ENCODE assay signal across 8 cellular contexts in genomic region chr2:97589257-97589597, GRCh38. TPM values are rescaled to one million over a fixed set of nuclear protein-coding genes. Genes with fewer than 3 reads are reported as not detected.
A peak's percentile ranks its signal among the peaks of the same experiment; 100 is the strongest.
DNase-seq lines count a peak whose midpoint lies in the region; ATAC-seq and TF ChIP-seq lines count a peak whose summit lies in the region.
"Not testable (repeated sequence)": the region's sequence is repeated elsewhere in the genome, so short reads cannot be mapped to it uniquely, and the experiment has no call there.

No MANE protein-coding gene starts in this region.

- intact Hi-C loops in HCT116 (cut with micrococcal nuclease), result not testable (repeated sequence)

- not testable (repeated sequence) for TF ChIP-seq POLR2A in HCT116 (IDR thresholded peaks at IDR 0.05; ENCODE audit: borderline replicate concordance, extremely low read depth, insufficient read depth, insufficient read length); Peyer's patch (IDR thresholded peaks at IDR 0.05)

- H3K27ac ChIP-seq in HCT116 (ENCODE audit: low read depth, low read length) (peak overlapping the region; percentile 76), Peyer's patch (peak overlapping the region; percentile 71 to 97 (median 95)), neural cell (ENCODE audit: low read length) (peak overlapping the region; percentile 84), stomach smooth muscle (ENCODE audit: low read length) (peak overlapping the region; percentile 37)
- H3K27ac ChIP-seq in effector memory CD4-positive, alpha-beta T cell (ENCODE audit: insufficient read depth, low read length, poor library complexity, severe bottlenecking), result peak overlapping the region; percentile 73

- H3K27me3 Mint-ChIP-seq in activated naive CD4-positive, alpha-beta T cell treated with anti-CD3 and anti-CD28 coated beads, Interleukin-2, amount 50 U/mL, for 24 hours, result not testable (repeated sequence)

- H3K4me2 ChIP-seq in HCT116 (ENCODE audit: low read length), result peak overlapping the region; percentile 68
- not testable (repeated sequence) for H3K4me2 ChIP-seq in neural cell (ENCODE audit: low read length)

- H3K79me2 ChIP-seq in HCT116 (ENCODE audit: insufficient read depth, low read length); neural cell (replicated peaks; ENCODE audit: insufficient read depth, low read length): not testable (repeated sequence)

- not testable (repeated sequence) for H3K36me3 Mint-ChIP-seq in activated naive CD4-positive, alpha-beta T cell treated with anti-CD3 and anti-CD28 coated beads, Interleukin-2, amount 50 U/mL, for 24 hours

- H3K9me3 ChIP-seq in HCT116 (ENCODE audit: control insufficient read depth in 1 of 2, insufficient read depth in 1 of 2, low read depth in 1 of 2, low read length in 2 of 2); Peyer's patch; effector memory CD4-positive, alpha-beta T cell (ENCODE audit: control insufficient read depth, low read length); iPS-18c (ENCODE audit: control insufficient read depth, insufficient read depth, low read length); neural cell (ENCODE audit: low read length); stomach smooth muscle (ENCODE audit: control insufficient read depth in 2 of 2, low read length in 2 of 2): not testable (repeated sequence)

- not testable (repeated sequence) for TF ChIP-seq RAD21 in HCT116 (IDR thresholded peaks at IDR 0.05; ENCODE audit: low read depth); neural cell (conservative IDR thresholded peaks at IDR 0.05)

- CTCF ChIA-PET in BJ (lab: Yijun Ruan, JAX) (interaction anchor here (2.4 to 4.6 kb wide), 2 partner anchors 102 to 109 kb away, joined by 18 to 171 read pairs; no protein-coding TSS in a partner anchor), HCT116 (lab: Charles Lee) (interaction anchor here (2.8 kb wide), 1 partner anchor 109 kb away, joined by 89 read pairs; no protein-coding TSS in a partner anchor)

- not testable (repeated sequence) for TF ChIP-seq EP300 in neural cell (conservative IDR thresholded peaks at IDR 0.05; ENCODE audit: poor library complexity, severe bottlenecking)

- not testable (repeated sequence) for H3F3A ChIP-seq in neural cell (ENCODE audit: insufficient read depth, low read length, poor library complexity, severe bottlenecking)

- H3K27ac Mint-ChIP-seq in activated naive CD4-positive, alpha-beta T cell treated with anti-CD3 and anti-CD28 coated beads, Interleukin-2, amount 50 U/mL, for 24 hours, result peak overlapping the region; percentile 94

- H3K9me2 ChIP-seq in HCT116 (ENCODE audit: insufficient read depth); neural cell (ENCODE audit: insufficient read depth, low read length): not testable (repeated sequence)

- TF ChIP-seq CTCF in BJ (IDR thresholded peaks at IDR 0.05; ENCODE audit: insufficient read depth, low read depth, low read length); HCT116 (IDR thresholded peaks at IDR 0.05 in 2 of 3, conservative IDR thresholded peaks at IDR 0.05 in 1 of 3; ENCODE audit: borderline replicate concordance in 1 of 3, insufficient read depth in 1 of 3, low read depth in 2 of 3, low read length in 2 of 3); Peyer's patch (IDR thresholded peaks at IDR 0.05); neural cell (IDR thresholded peaks at IDR 0.05; ENCODE audit: poor library complexity, severe bottlenecking): not testable (repeated sequence)

- H3K27me3 ChIP-seq in BJ (ENCODE audit: control insufficient read depth, insufficient read depth, low read length); HCT116 (ENCODE audit: insufficient read depth, low read length); Peyer's patch; effector memory CD4-positive, alpha-beta T cell (replicated peaks; ENCODE audit: control insufficient read depth, insufficient read depth, low read length, poor library complexity, severe bottlenecking); neural cell (ENCODE audit: insufficient read depth, low read depth, low read length); stomach smooth muscle (ENCODE audit: control insufficient read depth in 1 of 2, insufficient read depth in 2 of 2, low read length in 2 of 2): not testable (repeated sequence)

- H3K4me1 Mint-ChIP-seq in activated naive CD4-positive, alpha-beta T cell treated with anti-CD3 and anti-CD28 coated beads, Interleukin-2, amount 50 U/mL, for 24 hours, result not testable (repeated sequence)

- peak overlapping the region; percentile 97 for H3K4me3 Mint-ChIP-seq in activated naive CD4-positive, alpha-beta T cell treated with anti-CD3 and anti-CD28 coated beads, Interleukin-2, amount 50 U/mL, for 24 hours

- not testable (repeated sequence) for H3K4me1 ChIP-seq in HCT116 (ENCODE audit: control insufficient read depth in 1 of 2, insufficient read depth in 2 of 2, low read length in 2 of 2); Peyer's patch; effector memory CD4-positive, alpha-beta T cell (ENCODE audit: control insufficient read depth, insufficient read depth, low read length, poor library complexity, severe bottlenecking); stomach smooth muscle (ENCODE audit: control insufficient read depth, insufficient read depth, low read length)

- not testable (repeated sequence) for H2AFZ ChIP-seq in HCT116 (ENCODE audit: low read depth, low read length, poor library complexity, severe bottlenecking); neural cell (ENCODE audit: low read depth, low read length)

- peak overlapping the region; percentile 64 for H3K9ac ChIP-seq in HCT116 (ENCODE audit: low read length)
- peak overlapping the region; percentile 81 for H3K9ac ChIP-seq in neural cell (ENCODE audit: low read length)
- H3K9ac ChIP-seq in stomach smooth muscle (ENCODE audit: low read length in 2 of 2), result peak overlapping the region in 1 of 2 donors; percentile 64

- not testable (repeated sequence) for H3K36me3 ChIP-seq in BJ (ENCODE audit: control insufficient read depth, insufficient read depth, low read length); HCT116 (ENCODE audit: control insufficient read depth in 1 of 2, insufficient read depth in 2 of 2, low read length in 2 of 2); Peyer's patch; effector memory CD4-positive, alpha-beta T cell (ENCODE audit: control insufficient read depth, insufficient read depth, low read length); neural cell (ENCODE audit: insufficient read depth, low read length); stomach smooth muscle (ENCODE audit: control insufficient read depth in 2 of 2, insufficient read depth in 2 of 2, low read length in 2 of 2)

- ATAC-seq in HCT116, result not testable (repeated sequence)

- H3K4me3 ChIP-seq in BJ (ENCODE audit: low read depth, low read length), result peak overlapping the region; percentile 64
- H3K4me3 ChIP-seq in HCT116 (replicated peaks in 1 of 2; ENCODE audit: low read depth in 1 of 2, low read length in 2 of 2), result peak overlapping the region; percentile 49 to 59
- peak overlapping the region; percentile 40 to 83 (median 66) for H3K4me3 ChIP-seq in Peyer's patch
- H3K4me3 ChIP-seq in effector memory CD4-positive, alpha-beta T cell (ENCODE audit: insufficient read depth, low read depth, low read length, poor library complexity, severe bottlenecking), result peak overlapping the region; percentile 68
- peak overlapping the region; percentile 49 for H3K4me3 ChIP-seq in iPS-18c (ENCODE audit: insufficient read depth, low read depth, low read length)
- peak overlapping the region; percentile 64 for H3K4me3 ChIP-seq in neural cell (ENCODE audit: low read length)
- H3K4me3 ChIP-seq in stomach smooth muscle (ENCODE audit: low read length in 2 of 2), result peak overlapping the region; percentile 69 to 75

- POLR2A ChIA-PET in BJ (lab: Charles Lee); HCT116 (lab: Charles Lee): not testable (repeated sequence)

- H4K20me1 ChIP-seq in HCT116 (ENCODE audit: insufficient read depth); neural cell (ENCODE audit: insufficient read depth): not testable (repeated sequence)

- H3K9me3 Mint-ChIP-seq in activated naive CD4-positive, alpha-beta T cell treated with anti-CD3 and anti-CD28 coated beads, Interleukin-2, amount 50 U/mL, for 24 hours, result not testable (repeated sequence)

- RAD21 ChIA-PET in HCT116 (lab: Charles Lee; ENCODE audit: low non-redundant PET in 1 of 2, low total read pairs in 2 of 2, uncharacterized antibody in 2 of 2, unreplicated experiment in 2 of 2), result not testable (repeated sequence)

- BruUV-seq in HCT116 (replicated peaks; lab: Mats Ljungman, UMichigan), result not testable (repeated sequence)

- not testable (repeated sequence) for DNase-seq in BJ (ENCODE audit: low read depth); HCT116 (ENCODE audit: low read depth, low spot score); Peyer's patch; effector memory CD4-positive, alpha-beta T cell

RNA-seq across cellular contexts. Expression of gene ANKRD36B, which starts 0.5 kb away (rescaled TPM):
- 3.1 and 4.3 TPM in 2 replicates for polyA plus RNA-seq in BJ (2011; rRNA removed)
- 8.5 and 11.4 TPM in 2 replicates for polyA minus RNA-seq in BJ (2011; rRNA and poly(A)+ RNA removed)
- 16.5 TPM for total RNA-seq in HCT116 (2021; ENCODE audit: unreplicated experiment)
- 2.8 and 3.0 TPM in 2 replicates for polyA plus RNA-seq in HCT116 (2012)
- 100 to 1,000 TPM in 1 of 4 donors, 10 to 100 TPM in 3; 28.5 to 294 (median 69.2) TPM for total RNA-seq in Peyer's patch
- 63.5 and 166 TPM in 2 replicates for polyA plus RNA-seq in neural cell
- 530 and 596 TPM in 2 replicates for polyA minus RNA-seq in neural cell

RNA-seq across cellular contexts. Expression of gene COX5B, which starts 56.6 kb away (rescaled TPM):
- 339 and 358 TPM in 2 replicates for polyA plus RNA-seq in BJ (2011; rRNA removed)
- polyA minus RNA-seq in BJ (2011; rRNA and poly(A)+ RNA removed), result 21.3 and 32.1 TPM in 2 replicates
- 283 TPM for total RNA-seq in HCT116 (2021; ENCODE audit: unreplicated experiment)
- polyA plus RNA-seq in HCT116 (2012), result 316 and 365 TPM in 2 replicates
- 100 to 1,000 TPM; 248 to 721 (median 447) TPM for total RNA-seq in Peyer's patch
- 616 and 636 TPM in 2 replicates for polyA plus RNA-seq in neural cell
- 132 and 134 TPM in 2 replicates for polyA minus RNA-seq in neural cell

Comparison
In these comparisons a context has a peak if more than half of its experiments do, and no peak if none do; other contexts are left out.
1. H3K27ac ChIP-seq: peak in every context shown above with its lines; median percentile 95 in Peyer's patch; 84 in neural cell; 76 in HCT116; 73 in effector memory CD4-positive, alpha-beta T cell; 37 in stomach smooth muscle.